In the genomic region with DNA sequence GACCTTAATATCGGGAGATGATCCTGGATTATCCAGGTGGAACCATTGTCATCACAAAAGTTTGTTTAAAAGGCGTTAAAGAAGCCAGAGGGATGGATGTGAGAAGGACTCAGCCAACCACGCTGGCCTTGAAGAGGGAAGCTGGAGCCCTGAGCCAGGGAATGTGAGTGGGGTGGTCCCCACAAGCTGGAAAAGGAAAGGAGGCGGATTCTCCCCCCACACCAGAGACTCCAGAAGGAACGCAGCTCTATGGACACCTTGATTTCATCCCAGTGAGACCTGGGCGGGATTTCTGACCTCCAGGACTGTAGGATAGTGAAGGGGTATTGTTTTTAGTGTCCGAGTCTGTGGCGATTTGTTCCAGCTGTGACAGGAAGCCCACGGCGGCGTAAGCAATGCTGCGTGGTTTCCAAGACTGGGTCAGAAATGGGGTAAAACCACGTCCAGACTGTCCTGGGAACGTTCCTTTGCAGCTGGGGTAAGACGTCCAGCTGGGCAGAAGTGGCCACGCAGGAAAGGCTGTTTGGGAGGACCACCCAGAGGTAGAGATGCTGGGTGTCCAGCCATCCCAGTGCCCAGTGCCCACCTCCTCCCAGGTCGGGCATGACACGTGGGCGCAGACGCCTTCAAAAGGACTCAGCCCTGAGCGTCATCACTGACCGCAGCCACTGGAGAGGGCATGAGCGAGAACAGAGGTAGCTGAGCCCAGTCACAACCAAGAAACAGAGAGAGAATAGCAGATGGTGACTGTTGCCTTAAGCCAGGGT, we compare ENCODE assay signal across 31 cellular contexts.
"Had no signal": no experiment of that assay in that cellular context is flagged by ENCODE, and none has a peak within 500 bp of the region (broad histone marks: within the 10 kb centered on the region; RNA-seq: fewer than 3 reads in every experiment).

No MANE protein-coding gene starts in this region.

- H3K27ac Mint-ChIP-seq: activated B cell treated with CpG ODN at 0.5 μM for 24 hours; activated CD8-positive, alpha-beta T cell treated with anti-CD3 and anti-CD28 coated beads for 36 hours; activated naive CD8-positive, alpha-beta T cell; activated T-helper 17 cell treated with anti-CD3 and anti-CD28 coated beads, Interleukin-2, amount 50 U/mL, for 72 hours; T-helper 17 cell; T-helper 2 cell treated with Interferon-gamma antibody and Interleukin-4, amounts not matched to agents 5 μg/mL and 100 μg/mL, for 36 hours had no signal

- H3K27ac ChIP-seq: brain microvascular endothelial cell, colonic mucosa, epithelial cell of prostate, esophagus squamous epithelium, gastroesophageal sphincter, WERI-Rb-1 had no signal

- H3K4me1 ChIP-seq: colonic mucosa, esophagus squamous epithelium, gastroesophageal sphincter had no signal

- H3K4me3 Mint-ChIP-seq: activated B cell treated with CpG ODN at 0.5 μM for 24 hours; activated CD8-positive, alpha-beta T cell treated with anti-CD3 and anti-CD28 coated beads for 36 hours; activated naive CD8-positive, alpha-beta T cell; activated T-cell treated with anti-CD3 and anti-CD28 coated beads, Interleukin-2, amount 50 U/mL, for 4 hours; activated T-helper 17 cell treated with anti-CD3 and anti-CD28 coated beads, Interleukin-2, amount 50 U/mL, for 72 hours; T-helper 17 cell; T-helper 2 cell treated with Interferon-gamma antibody and Interleukin-4, amounts not matched to agents 5 μg/mL and 100 μg/mL, for 36 hours had no signal

- DNase-seq: activated B cell treated with CpG ODN at 0.5 μM for 24 hours; activated CD4-positive, alpha-beta T cell treated with anti-CD3 and anti-CD28 coated beads for 48 hours; activated CD4-positive, alpha-beta T cell treated with anti-CD3 and anti-CD28 coated beads, Interleukin-2, amount 50 U/mL, for 1 hour; activated CD4-positive, alpha-beta T cell treated with anti-CD3 and anti-CD28 coated beads, Interleukin-2, amount 50 U/mL, for 48 hours; activated CD8-positive, alpha-beta memory T cell treated with anti-CD3 and anti-CD28 coated beads for 24 hours; activated CD8-positive, alpha-beta T cell treated with anti-CD3 and anti-CD28 coated beads for 36 hours; activated effector memory CD4-positive, alpha-beta T cell treated with Interleukin-2 at 50 U/mL for 16 hours; activated gamma-delta T cell treated with Interleukin-2 at 50 U/mL for 16 hours; activated naive CD4-positive, alpha-beta T cell treated with anti-CD3 and anti-CD28 coated beads, Interleukin-2, amount 50 U/mL, for 16 hours; activated naive CD4-positive, alpha-beta T cell treated with Interleukin-2 at 50 U/mL for 16 hours; activated T-cell treated with anti-CD3 and anti-CD28 coated beads, Interleukin-2, amount 50 U/mL, for 4 hours; amniotic stem cell; brain microvascular endothelial cell; caudate nucleus; colonic mucosa; effector CD8-positive, alpha-beta T cell; esophagus squamous epithelium; foreskin melanocyte; T-helper 1 cell; T-helper 17 cell; T1000; WERI-Rb-1 had no signal

- H3K4me3 ChIP-seq: colonic mucosa, esophagus squamous epithelium, gastroesophageal sphincter had no signal

- H3K4me1 Mint-ChIP-seq: activated B cell treated with CpG ODN at 0.5 μM for 24 hours; activated T-helper 17 cell treated with anti-CD3 and anti-CD28 coated beads, Interleukin-2, amount 50 U/mL, for 72 hours; T-helper 17 cell had no signal

- H3K9me3 ChIP-seq: colonic mucosa, gastroesophageal sphincter had no signal

- H3K36me3 ChIP-seq: brain microvascular endothelial cell, colonic mucosa, esophagus squamous epithelium, gastroesophageal sphincter, WERI-Rb-1 had no signal

- H3K27me3 ChIP-seq: brain microvascular endothelial cell, colonic mucosa, esophagus squamous epithelium had no signal

- ATAC-seq: activated CD4-positive, CD25-positive, alpha-beta regulatory T cell treated with anti-CD3 and anti-CD28 coated beads, Interleukin-2, amount 50 U/mL, for 24 hours; activated CD8-positive, alpha-beta T cell treated with anti-CD3 and anti-CD28 coated beads for 36 hours; activated T-cell treated with anti-CD3 and anti-CD28 coated beads, Interleukin-2, amount 50 U/mL, for 4 hours; activated T-helper 17 cell treated with anti-CD3 and anti-CD28 coated beads, Interleukin-2, amount 50 U/mL, for 72 hours; gastroesophageal sphincter; T-helper 17 cell had no signal

- H3K27me3 Mint-ChIP-seq: activated B cell treated with CpG ODN at 0.5 μM for 24 hours; activated CD8-positive, alpha-beta T cell treated with anti-CD3 and anti-CD28 coated beads for 36 hours; activated naive CD8-positive, alpha-beta T cell; T-helper 17 cell had no signal

- FAIRE-seq: astrocyte, endometrium, endothelial cell of umbilical vein had no signal
